ENCODE assay signal across 8 cellular contexts in the genomic region with DNA sequence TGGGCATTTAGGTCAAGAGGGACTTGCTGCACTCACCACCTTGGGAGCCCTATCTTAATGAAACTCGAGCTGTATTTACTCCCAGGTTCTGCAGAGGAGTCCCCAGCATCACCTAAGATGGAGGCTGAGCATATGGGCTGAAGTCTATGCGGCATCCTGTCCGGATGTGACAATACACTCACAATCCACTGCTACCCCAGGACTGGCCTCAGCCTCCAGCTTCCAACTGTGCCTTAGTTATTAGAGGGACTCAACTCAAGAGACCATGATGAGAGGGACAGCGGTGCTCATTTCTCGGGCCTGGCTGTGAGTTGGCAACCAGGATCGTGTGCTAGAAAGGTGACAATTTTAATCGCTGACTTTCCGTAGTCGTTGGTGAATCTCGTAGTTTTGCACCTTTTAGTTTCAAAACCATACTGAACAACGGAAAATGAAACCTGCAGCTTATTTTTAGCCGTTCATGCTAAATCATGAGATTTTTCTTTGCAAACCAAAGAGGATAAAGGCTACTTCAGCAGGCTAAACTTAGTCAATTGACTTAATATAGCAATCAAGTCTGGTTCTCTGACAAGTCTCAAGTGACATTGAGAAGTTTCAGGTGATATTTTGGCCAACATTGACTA. TPM values are rescaled to one million over a fixed set of nuclear protein-coding genes. Genes with fewer than 3 reads are reported as not detected.
DNase-seq lines count a peak whose midpoint lies in the region; ATAC-seq and TF ChIP-seq lines count a peak whose summit lies in the region.

No MANE protein-coding gene starts in this region.

- H3K27ac ChIP-seq in effector memory CD4-positive, alpha-beta T cell (ENCODE audit: insufficient read depth, low read length, poor library complexity, severe bottlenecking), result peak overlapping the region; percentile 47
- H3K27ac ChIP-seq in adrenal gland, result no peak overlapping the region

- no peaks in the 10 kb centered on the region for H3K4me1 ChIP-seq in effector memory CD4-positive, alpha-beta T cell (ENCODE audit: control insufficient read depth, insufficient read depth, low read length, poor library complexity, severe bottlenecking)
- H3K4me1 ChIP-seq in adrenal gland (replicated peaks in 1 of 2), result peaks cover 0 to 6% of the 10 kb centered on the region in 2 donors

- ATAC-seq in GM18517 (IDR thresholded peaks at IDR 0.05; ENCODE audit: unreplicated experiment), result peak; percentile 51
- peak; percentile 57 for ATAC-seq in GM21423 (IDR thresholded peaks at IDR 0.05; ENCODE audit: unreplicated experiment)
- ATAC-seq in HG03442 (IDR thresholded peaks at IDR 0.05; ENCODE audit: unreplicated experiment), result peak; percentile 40
- ATAC-seq in left ventricle myocardium superior, result no peak

- no peak for TF ChIP-seq CTCF in adrenal gland (IDR thresholded peaks at IDR 0.05)

- no peak for TF ChIP-seq POLR2A in adrenal gland (IDR thresholded peaks at IDR 0.05)

- H3K27me3 ChIP-seq in effector memory CD4-positive, alpha-beta T cell (replicated peaks; ENCODE audit: control insufficient read depth, insufficient read depth, low read length, poor library complexity, severe bottlenecking), result no peaks in the 10 kb centered on the region
- no peaks in the 10 kb centered on the region for H3K27me3 ChIP-seq in adrenal gland

- H3K4me3 ChIP-seq in effector memory CD4-positive, alpha-beta T cell (ENCODE audit: insufficient read depth, low read depth, low read length, poor library complexity, severe bottlenecking), result peak overlapping the region; percentile 17
- H3K4me3 ChIP-seq in adrenal gland, result no peak overlapping the region

- intact Hi-C loops in left ventricle myocardium superior (cut with micrococcal nuclease), result no loop called here
- intact Hi-C loops in adrenal gland (cut with DNase I), result no loop called here

- peak; percentile 8 to 11 (median 9) for DNase-seq in effector memory CD4-positive, alpha-beta T cell
- DNase-seq in NCI-H2227 (lab: John Stamatoyannopoulos, UW; ENCODE audit: unreplicated experiment) (no peak), SW480 (ENCODE audit: low spot score) (no peak), left ventricle myocardium superior (no peak), adrenal gland (no peak)

- no peaks in the 10 kb centered on the region for H3K36me3 ChIP-seq in effector memory CD4-positive, alpha-beta T cell (ENCODE audit: control insufficient read depth, insufficient read depth, low read length)
- H3K36me3 ChIP-seq in adrenal gland (replicated peaks in 1 of 2), result peaks cover 0 to 8% of the 10 kb centered on the region in 2 donors

- H3K9me3 ChIP-seq in effector memory CD4-positive, alpha-beta T cell (ENCODE audit: control insufficient read depth, low read length), result no peaks in the 10 kb centered on the region
- no peaks in the 10 kb centered on the region for H3K9me3 ChIP-seq in adrenal gland (replicated peaks in 1 of 3)

- WGBS in adrenal gland, 4 donors, result 92 to 96% (median 94%) methylated on average over 10 to 12 of the region's 12 CpGs

RNA-seq across cellular contexts. Expression of a gene that starts 11.1 kb away (rescaled TPM):
- 105 TPM for total RNA-seq in left ventricle myocardium superior
- total RNA-seq in adrenal gland, result 100 to 1,000 TPM; 116 to 231 (median 167) TPM
- 10 to 100 TPM; 12.0 to 73.9 (median 14.5) TPM for polyA plus RNA-seq in adrenal gland

Comparison
In these comparisons a context has a peak if more than half of its experiments do, and no peak if none do; other contexts are left out.
1. DNase-seq: peak in effector memory CD4-positive, alpha-beta T cell (3 of 3); none in NCI-H2227 (single experiment), SW480 (single experiment), left ventricle myocardium superior (single experiment) and adrenal gland (0 of 7).